ENCODE assay signal across 17 cellular contexts in the genomic region with DNA sequence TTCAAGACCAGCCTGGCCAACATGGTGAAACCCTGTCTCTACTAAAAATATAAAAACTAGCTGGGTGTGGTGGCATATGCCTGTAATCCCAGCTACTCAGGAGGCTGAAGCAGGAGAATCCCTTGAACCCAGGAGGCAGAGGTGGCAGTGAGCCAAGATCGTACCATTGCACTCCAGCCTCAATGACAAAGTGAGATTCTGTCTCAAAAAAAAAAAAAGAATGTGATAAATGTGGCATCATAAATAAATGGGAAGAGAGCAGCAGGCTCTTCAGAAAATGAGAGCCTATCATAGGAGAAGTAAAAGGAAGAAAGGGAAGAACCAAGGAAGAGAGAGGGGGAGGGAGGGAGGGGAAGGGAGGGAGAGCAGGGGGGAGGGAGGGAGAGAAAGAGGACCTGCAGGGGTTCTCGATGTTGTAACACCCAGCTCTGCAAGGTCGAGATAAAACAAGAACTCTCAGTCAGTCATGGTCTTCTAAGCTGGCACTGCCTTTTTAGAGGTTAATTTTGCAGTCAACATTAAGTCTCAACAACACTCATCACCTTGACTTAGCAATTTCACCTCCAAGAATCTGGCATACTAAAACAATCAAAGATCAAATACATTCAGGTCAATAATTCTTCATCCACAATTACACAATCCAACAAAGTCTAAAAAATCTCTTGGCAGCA.
"Had no signal": no experiment of that assay in that cellular context is flagged by ENCODE, and none has a peak within 500 bp of the region (broad histone marks: within the 10 kb centered on the region; RNA-seq: fewer than 3 reads in every experiment).

No MANE protein-coding gene starts in this region.

- H3K4me1 Mint-ChIP-seq: naive thymus-derived CD8-positive, alpha-beta T cell; stimulated activated naive B cell treated with anti-CD40 and anti-IgM and Interleukin-4, amounts not matched to agents 10 μg/mL and 1 μg/mL and 100 μg/mL, for 72 hours; stimulated activated naive CD8-positive, alpha-beta T cell treated with anti-CD3 and anti-CD28 coated beads, Interleukin-15, amount 100 ng/mL, for 72 hours had no signal

- DNase-seq: effector CD4-positive, alpha-beta T cell; foreskin melanocyte; heart right ventricle; hypothalamus; islet precursor cell; mammary epithelial cell; mucosa of descending colon; naive thymus-derived CD8-positive, alpha-beta T cell; posterior cingulate gyrus; stimulated activated CD4-positive, alpha-beta T cell treated with anti-CD3 and anti-CD28 coated beads, Interleukin-2, amount 100 ng/mL, for 24 hours; stimulated activated CD4-positive, alpha-beta T cell treated with anti-CD3 and anti-CD28 coated beads, Interleukin-4, amount 100 ng/mL, for 4 hours; stimulated activated naive B cell treated with anti-CD40 and anti-IgM and Interleukin-4, amounts not matched to agents 10 μg/mL and 1 μg/mL and 100 μg/mL, for 72 hours; stimulated activated naive CD8-positive, alpha-beta T cell treated with anti-CD3 and anti-CD28 coated beads, Interleukin-15, amount 100 ng/mL, for 72 hours; testis; upper lobe of right lung had no signal

- H3K27ac Mint-ChIP-seq: stimulated activated naive B cell treated with anti-CD40 and anti-IgM and Interleukin-4, amounts not matched to agents 10 μg/mL and 1 μg/mL and 100 μg/mL, for 72 hours; stimulated activated naive CD8-positive, alpha-beta T cell treated with anti-CD3 and anti-CD28 coated beads, Interleukin-15, amount 100 ng/mL, for 72 hours had no signal

- H3K9me3 Mint-ChIP-seq: naive thymus-derived CD8-positive, alpha-beta T cell; stimulated activated naive B cell treated with anti-CD40 and anti-IgM and Interleukin-4, amounts not matched to agents 10 μg/mL and 1 μg/mL and 100 μg/mL, for 72 hours; stimulated activated naive CD8-positive, alpha-beta T cell treated with anti-CD3 and anti-CD28 coated beads, Interleukin-15, amount 100 ng/mL, for 72 hours had no signal

- H3K4me3 Mint-ChIP-seq: naive thymus-derived CD8-positive, alpha-beta T cell; stimulated activated naive B cell treated with anti-CD40 and anti-IgM and Interleukin-4, amounts not matched to agents 10 μg/mL and 1 μg/mL and 100 μg/mL, for 72 hours; stimulated activated naive CD8-positive, alpha-beta T cell treated with anti-CD3 and anti-CD28 coated beads, Interleukin-15, amount 100 ng/mL, for 72 hours had no signal

- ATAC-seq: heart right ventricle; left lobe of liver; mucosa of descending colon; naive thymus-derived CD8-positive, alpha-beta T cell; sciatic nerve; stimulated activated naive B cell treated with anti-CD40 and anti-IgM and Interleukin-4, amounts not matched to agents 10 μg/mL and 1 μg/mL and 100 μg/mL, for 72 hours; stimulated activated naive CD8-positive, alpha-beta T cell treated with anti-CD3 and anti-CD28 coated beads, Interleukin-15, amount 100 ng/mL, for 72 hours; upper lobe of right lung had no signal

- H3K36me3 Mint-ChIP-seq: naive thymus-derived CD8-positive, alpha-beta T cell; stimulated activated naive B cell treated with anti-CD40 and anti-IgM and Interleukin-4, amounts not matched to agents 10 μg/mL and 1 μg/mL and 100 μg/mL, for 72 hours had no signal
